9 cellular contexts compared by ENCODE assay signal in the genomic region with DNA sequence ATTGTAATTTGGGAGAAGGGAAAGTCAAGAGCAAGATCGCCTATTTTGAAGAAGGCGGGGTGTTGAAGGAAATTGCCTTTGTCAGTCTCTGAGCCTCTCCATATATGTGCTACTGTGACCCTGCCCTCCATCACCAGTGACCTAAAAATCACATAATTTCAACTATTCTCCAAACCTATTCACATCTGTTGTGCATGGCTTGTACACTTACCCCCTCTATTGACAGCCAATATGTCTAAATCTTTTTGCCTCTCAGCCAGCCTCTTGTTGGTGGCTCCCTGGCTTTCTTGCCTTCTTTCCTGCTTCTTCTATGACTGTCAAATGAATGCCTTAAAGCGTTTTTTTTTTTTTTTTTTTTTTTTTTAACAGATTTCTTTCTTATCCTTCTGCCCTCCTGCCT.
A peak's percentile ranks its signal among the peaks of the same experiment; 100 is the strongest.
DNase-seq lines count a peak whose midpoint lies in the region; ATAC-seq and TF ChIP-seq lines count a peak whose summit lies in the region.
"Had no signal": no experiment of that assay in that cellular context is flagged by ENCODE, and none has a peak within 500 bp of the region (broad histone marks: within the 10 kb centered on the region; RNA-seq: fewer than 3 reads in every experiment).

No MANE protein-coding gene starts in this region.

- H3K36me3 Mint-ChIP-seq in T-helper 2 cell treated with Interferon-gamma antibody and Interleukin-4, amounts not matched to agents 5 μg/mL and 100 μg/mL, for 36 hours (ENCODE audit: low read depth) = no peaks in the 10 kb centered on the region
- H3K36me3 Mint-ChIP-seq in CD14-positive monocyte = no peaks in the 10 kb centered on the region
- H3K36me3 Mint-ChIP-seq: CD4-positive, alpha-beta memory T cell had no signal

- H3K4me1 Mint-ChIP-seq in T-helper 2 cell treated with Interferon-gamma antibody and Interleukin-4, amounts not matched to agents 5 μg/mL and 100 μg/mL, for 36 hours (ENCODE audit: low read depth) = no peaks in the 10 kb centered on the region
- H3K4me1 Mint-ChIP-seq in CD14-positive monocyte = no peaks in the 10 kb centered on the region

- no peaks in the 10 kb centered on the region for H3K9me3 Mint-ChIP-seq in T-helper 2 cell treated with Interferon-gamma antibody and Interleukin-4, amounts not matched to agents 5 μg/mL and 100 μg/mL, for 36 hours
- peaks cover 0 to 3% (median 0%) of the 10 kb centered on the region in 7 donors for H3K9me3 Mint-ChIP-seq in CD14-positive monocyte

- H3K27me3 Mint-ChIP-seq in T-helper 2 cell treated with Interferon-gamma antibody and Interleukin-4, amounts not matched to agents 5 μg/mL and 100 μg/mL, for 36 hours (ENCODE audit: low read depth) = no peaks in the 10 kb centered on the region
- H3K27me3 Mint-ChIP-seq in CD14-positive monocyte (ENCODE audit: low read depth in 3 of 3) = peaks cover 0 to 5% (median 1%) of the 10 kb centered on the region in 3 donors
- H3K27me3 Mint-ChIP-seq: CD4-positive, alpha-beta memory T cell had no signal

- H3K27ac Mint-ChIP-seq in T-helper 2 cell treated with Interferon-gamma antibody and Interleukin-4, amounts not matched to agents 5 μg/mL and 100 μg/mL, for 36 hours = no peak overlapping the region
- no peak overlapping the region for H3K27ac Mint-ChIP-seq in CD14-positive monocyte
- H3K27ac Mint-ChIP-seq: CD4-positive, alpha-beta memory T cell had no signal

- H3K4me3 Mint-ChIP-seq in T-helper 2 cell treated with Interferon-gamma antibody and Interleukin-4, amounts not matched to agents 5 μg/mL and 100 μg/mL, for 36 hours = no peak overlapping the region
- H3K4me3 Mint-ChIP-seq in CD14-positive monocyte = no peak overlapping the region

- no peak for TF ChIP-seq CTCF in CD14-positive monocyte (IDR thresholded peaks at IDR 0.05)

- intact Hi-C loops in Right ventricle myocardium superior (cut with DNase I) (no loop called here), cardiac septum (cut with DNase I) (no loop called here), CD14-positive monocyte (cut with micrococcal nuclease) (no loop called here)

- DNase-seq in Right ventricle myocardium superior (no peak), cardiac septum (ENCODE audit: low spot score) (no peak), NCI-H748 (lab: John Stamatoyannopoulos, UW; ENCODE audit: unreplicated experiment) (peak; percentile 86), globus pallidus (ENCODE audit: low spot score) (peak; percentile 24), SHP77 (lab: John Stamatoyannopoulos, UW) (no peak), CD14-positive monocyte (ENCODE audit: low spot score) (no peak)
- no peak for DNase-seq in T-helper 2 cell treated with Interferon-gamma antibody and Interleukin-4, amounts not matched to agents 5 μg/mL and 100 μg/mL, for 36 hours (ENCODE audit: low spot score)
- DNase-seq: CD4-positive, alpha-beta memory T cell had no signal

- ATAC-seq in Right ventricle myocardium superior (ENCODE audit: poor library complexity) = peak; percentile 58
- no peak for ATAC-seq in HG03095 (IDR thresholded peaks at IDR 0.05; ENCODE audit: unreplicated experiment)

Comparison
In these comparisons a context has a peak if more than half of its experiments do, and no peak if none do; other contexts are left out.
1. DNase-seq: peak in NCI-H748 (single experiment) and globus pallidus (single experiment); none in Right ventricle myocardium superior (single experiment), cardiac septum (single experiment), SHP77 (0 of 2), T-helper 2 cell treated with Interferon-gamma antibody and Interleukin-4, amounts not matched to agents 5 μg/mL and 100 μg/mL, for 36 hours (single experiment) and CD14-positive monocyte (single experiment).